In genomic region chr1:180097319-180097605, GRCh38 we compare ENCODE assay signal across 14 cellular contexts. TPM values are rescaled to one million over a fixed set of nuclear protein-coding genes. Genes with fewer than 3 reads are reported as not detected.
DNase-seq lines count a peak whose midpoint lies in the region; ATAC-seq and TF ChIP-seq lines count a peak whose summit lies in the region.
"Had no signal": no experiment of that assay in that cellular context is flagged by ENCODE, and none has a peak within 500 bp of the region (broad histone marks: within the 10 kb centered on the region; RNA-seq: fewer than 3 reads in every experiment).

No MANE protein-coding gene starts in this region.

- H3K4me1 ChIP-seq in IMR-90 (ENCODE audit: control insufficient read depth, insufficient read depth, low read length) = peaks cover 33% of the 10 kb centered on the region
- no peaks in the 10 kb centered on the region for H3K4me1 ChIP-seq in hepatocyte (ENCODE audit: insufficient read depth)
- H3K4me1 ChIP-seq in stomach smooth muscle (ENCODE audit: control insufficient read depth, insufficient read depth, low read length) = peaks cover 4% of the 10 kb centered on the region
- H3K4me1 ChIP-seq: Caco-2 had no signal

- peak overlapping the region; percentile 77; the same call in 1 of the 2 replicates for H3K23ac ChIP-seq in IMR-90 (ENCODE audit: low read depth, low read length)

- TF ChIP-seq CTCF in IMR-90 (conservative IDR thresholded peaks at IDR 0.05; ENCODE audit: low read depth, low read length) (no peak), hepatocyte (IDR thresholded peaks at IDR 0.05; ENCODE audit: poor library complexity) (no peak)

- H2AFZ ChIP-seq in IMR-90 (replicated peaks; ENCODE audit: low read length, poor library complexity) (no peak overlapping the region), hepatocyte (no peak overlapping the region)

- 0 out of 2 replicates have a peak overlapping the region, but pooled peaks have one; percentile 42 for H3K56ac ChIP-seq in IMR-90 (ENCODE audit: extremely low read depth, insufficient read depth, low read length)

- in situ Hi-C loops in IMR-90 (cut with MboI; ENCODE audit: low sequenced_read_pairs) = no loop called here

- H2AK5ac ChIP-seq in IMR-90 (ENCODE audit: low read depth, low read length) = no peak overlapping the region

- H4K5ac ChIP-seq in IMR-90 (ENCODE audit: low read depth, low read length) = peak overlapping the region; percentile 86; the same call in 1 of the 2 replicates

- no CpG with 5 or more reads among the region's 2 CpGs for WGBS in IMR-90 (ENCODE audit: extremely low coverage in 2 of 2, insufficient read length in 1 of 2), 2 experiments
- WGBS in hepatocyte (ENCODE audit: low lambda C conversion rate, missing lambda C conversion rate) = 79% methylated on average over 2 of the region's 2 CpGs

- no peaks in the 10 kb centered on the region for H3K9me2 ChIP-seq in hepatocyte (replicated peaks; ENCODE audit: insufficient read depth)

- no TSS peak for BruUV-seq in IMR-90 (replicated peaks; lab: Mats Ljungman, UMichigan)

- peak overlapping the region; percentile 96 for H2BK5ac ChIP-seq in IMR-90 (ENCODE audit: low read depth, low read length, poor library complexity, severe bottlenecking)

- H3K27ac ChIP-seq in IMR-90 (ENCODE audit: insufficient read depth, low read length) (peak overlapping the region; percentile 98; the same call in 1 of the 2 replicates), hepatocyte (peak overlapping the region; percentile 63), stomach smooth muscle (ENCODE audit: low read length) (peak overlapping the region; percentile 41)

- ATAC-seq in IMR-90 (ENCODE audit: low read depth) (no peak), HG03025 (IDR thresholded peaks at IDR 0.05; ENCODE audit: low FRiP score, unreplicated experiment) (no peak), GM19455 (IDR thresholded peaks at IDR 0.05; ENCODE audit: unreplicated experiment) (no peak)
- ATAC-seq: HCT116 had no signal

- POLR2A ChIA-PET in IMR-90 (lab: Charles Lee; ENCODE audit: unreplicated experiment) = no interaction called here

- H3K18ac ChIP-seq in IMR-90 (ENCODE audit: low read depth, low read length) = peak overlapping the region; percentile 97

- dilution Hi-C loops in IMR-90 (cut with HindIII; ENCODE audit: low sequenced_read_pairs, unreplicated experiment) = no loop called here

- H3K4ac ChIP-seq in IMR-90 (ENCODE audit: low read depth, low read length) = peak overlapping the region; percentile 55; the same call in 1 of the 2 replicates

- H3K36me3 ChIP-seq in IMR-90 (ENCODE audit: control insufficient read depth, insufficient read depth, low read length) = peaks cover 13% of the 10 kb centered on the region
- H3K36me3 ChIP-seq in hepatocyte (replicated peaks; ENCODE audit: insufficient read depth, low read depth) = no peaks in the 10 kb centered on the region
- H3K36me3 ChIP-seq in stomach smooth muscle (ENCODE audit: control insufficient read depth in 2 of 2, insufficient read depth in 2 of 2, low read length in 2 of 2) = peaks cover 13 to 20% of the 10 kb centered on the region in 2 donors

- intact Hi-C loops in IMR-90 (cut with micrococcal nuclease) = no loop called here

- H3K4me2 ChIP-seq in IMR-90 (ENCODE audit: low read depth, low read length) (no peak overlapping the region), hepatocyte (no peak overlapping the region)

- H3K4me3 ChIP-seq in IMR-90 (ENCODE audit: insufficient read depth, low read depth, low read length) (no peak overlapping the region), hepatocyte (no peak overlapping the region), stomach smooth muscle (ENCODE audit: low read length in 2 of 2) (no peak overlapping the region)

- H4K20me1 ChIP-seq in IMR-90 (ENCODE audit: insufficient read depth, low read length) (peaks cover 3% of the 10 kb centered on the region; the same call in 1 of the 2 replicates), hepatocyte (ENCODE audit: insufficient read depth, poor library complexity, severe bottlenecking) (no peaks in the 10 kb centered on the region)

- H2BK15ac ChIP-seq in IMR-90 (ENCODE audit: low read depth, low read length) = peak overlapping the region; percentile 66; the same call in 2 of the 3 replicates

- CTCF ChIA-PET in IMR-90 (lab: Yijun Ruan, JAX) = no interaction called here

- peak overlapping the region; percentile 94 for H2BK20ac ChIP-seq in IMR-90 (ENCODE audit: low read depth, low read length)

- no peak overlapping the region for H3K14ac ChIP-seq in IMR-90 (replicated peaks; ENCODE audit: low read depth, low read length)

- H4K91ac ChIP-seq in IMR-90 (ENCODE audit: insufficient read depth, low read depth, low read length) = peak overlapping the region; percentile 78

- H3K79me1 ChIP-seq in IMR-90 (ENCODE audit: low read depth in 1 of 2, low read length in 2 of 2) = peaks cover 3 to 20% of the 10 kb centered on the region in 2 experiments; a peak in 3 of 4 replicates

- H3K9ac ChIP-seq in IMR-90 (ENCODE audit: low read depth, low read length) = no peak overlapping the region
- no peak overlapping the region for H3K9ac ChIP-seq in stomach smooth muscle (ENCODE audit: low read length in 2 of 2)

- H3K27me3 ChIP-seq in IMR-90 (ENCODE audit: control insufficient read depth, insufficient read depth, low read length) (no peaks in the 10 kb centered on the region), hepatocyte (no peaks in the 10 kb centered on the region), stomach smooth muscle (ENCODE audit: control insufficient read depth in 1 of 2, insufficient read depth in 2 of 2, low read length in 2 of 2) (no peaks in the 10 kb centered on the region)

- no peak for TF ChIP-seq RAD21 in IMR-90 (IDR thresholded peaks at IDR 0.05; ENCODE audit: low read length)

- H3K9me3 ChIP-seq in IMR-90 (ENCODE audit: control insufficient read depth, insufficient read depth, low read length) = no peaks in the 10 kb centered on the region
- no peaks in the 10 kb centered on the region for H3K9me3 ChIP-seq in hepatocyte (ENCODE audit: low read depth)
- no peaks in the 10 kb centered on the region for H3K9me3 ChIP-seq in stomach smooth muscle (ENCODE audit: control insufficient read depth in 2 of 2, low read length in 2 of 2)
- H3K9me3 ChIP-seq: Caco-2 had no signal

- TF ChIP-seq POLR2A in IMR-90 (IDR thresholded peaks at IDR 0.05; ENCODE audit: low read depth, low read length) = no peak

- H3K9me1 ChIP-seq in IMR-90 (ENCODE audit: insufficient read depth, low read length) = peaks cover 10% of the 10 kb centered on the region

- H4K8ac ChIP-seq in IMR-90 (ENCODE audit: low read depth in 2 of 2, low read length in 2 of 2) = peak overlapping the region; percentile 28 to 48; a peak in 2 of 4 replicates

- DNase-seq in IMR-90 (no peak), hepatocyte (ENCODE audit: low spot score) (no peak), NCI-H1092 (lab: John Stamatoyannopoulos, UW) (no peak), NCI-H1694 treated with DMSO at 0.1 percent for 48 hours (lab: John Stamatoyannopoulos, UW) (no peak)
- DNase-seq: AML-193; Caco-2; CD4-positive, alpha-beta T cell; GOT3; H7; HFFc6 had no signal

- H2BK120ac ChIP-seq in IMR-90 (ENCODE audit: low read depth, low read length) = peak overlapping the region; percentile 94

- H2AK9ac ChIP-seq in IMR-90 (replicated peaks; ENCODE audit: low read depth, low read length, poor library complexity) = no peak overlapping the region

- H3K79me2 ChIP-seq in hepatocyte = no peaks in the 10 kb centered on the region

TF ChIP-seq in IMR-90, 13 proteins besides CTCF, POLR2A, EP300 and RAD21:
- no peak for TF ChIP-seq FOS (IDR thresholded peaks at IDR 0.05; ENCODE audit: low read depth, low read length)
- TF ChIP-seq RCOR1 (IDR thresholded peaks at IDR 0.05; ENCODE audit: insufficient replicate concordance, low read length) = no peak
- TF ChIP-seq CHD1 (IDR thresholded peaks at IDR 0.05; ENCODE audit: low read depth, low read length) = no peak
- TF ChIP-seq, protein P1, sequence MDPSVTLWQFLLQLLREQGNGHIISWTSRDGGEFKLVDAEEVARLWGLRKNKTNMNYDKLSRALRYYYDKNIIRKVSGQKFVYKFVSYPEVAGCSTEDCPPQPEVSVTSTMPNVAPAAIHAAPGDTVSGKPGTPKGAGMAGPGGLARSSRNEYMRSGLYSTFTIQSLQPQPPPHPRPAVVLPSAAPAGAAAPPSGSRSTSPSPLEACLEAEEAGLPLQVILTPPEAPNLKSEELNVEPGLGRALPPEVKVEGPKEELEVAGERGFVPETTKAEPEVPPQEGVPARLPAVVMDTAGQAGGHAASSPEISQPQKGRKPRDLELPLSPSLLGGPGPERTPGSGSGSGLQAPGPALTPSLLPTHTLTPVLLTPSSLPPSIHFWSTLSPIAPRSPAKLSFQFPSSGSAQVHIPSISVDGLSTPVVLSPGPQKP (IDR thresholded peaks at IDR 0.05; ENCODE audit: borderline replicate concordance, low read depth, low read length) = no peak
- TF ChIP-seq USF2 (IDR thresholded peaks at IDR 0.05; ENCODE audit: low read depth, low read length) = no peak
- TF ChIP-seq MXI1 (IDR thresholded peaks at IDR 0.05; ENCODE audit: borderline replicate concordance, low read depth, low read length) = no peak
- TF ChIP-seq MAFK (IDR thresholded peaks at IDR 0.05; ENCODE audit: low read depth, low read length) = no peak
- no peak for TF ChIP-seq SMC3 (IDR thresholded peaks at IDR 0.05; ENCODE audit: low read depth, low read length)
- TF ChIP-seq BHLHE40 (IDR thresholded peaks at IDR 0.05; ENCODE audit: low read depth, low read length) = no peak
- no peak for TF ChIP-seq NFE2L2 (IDR thresholded peaks at IDR 0.05; ENCODE audit: low read depth, low read length)
- TF ChIP-seq MAZ (IDR thresholded peaks at IDR 0.05; ENCODE audit: borderline replicate concordance, low read depth, low read length) = no peak
- TF ChIP-seq RFX5 (IDR thresholded peaks at IDR 0.05; ENCODE audit: low read depth, low read length) = no peak
- no peak for TF ChIP-seq CEBPB (IDR thresholded peaks at IDR 0.05; ENCODE audit: low read depth, low read length)

RNA-seq across cellular contexts. Expression of gene QSOX1, which starts 57.4 kb away (rescaled TPM):
- total RNA-seq in IMR-90 (2012; rRNA removed) (93.3 and 102 TPM in 2 replicates), hepatocyte (176 and 257 TPM in 2 replicates)
- polyA plus RNA-seq in IMR-90 (2012; rRNA removed) (765 and 791 TPM in 2 replicates), hepatocyte (225 and 263 TPM in 2 replicates)
- polyA plus RNA-seq in IMR-90 (2012; cell fraction: cytosol; rRNA removed) = 1,392 and 1,573 TPM in 2 replicates
- 755 and 1,109 TPM in 2 replicates for polyA plus RNA-seq in IMR-90 (2012; cell fraction: nucleus; rRNA removed; ENCODE audit: low replicate concordance)

Comparison
In these comparisons a context has a peak if more than half of its experiments do, and no peak if none do; other contexts are left out.
1. H3K27ac ChIP-seq: peak in every context shown above with its lines; median percentile 98 in IMR-90; 63 in hepatocyte; 41 in stomach smooth muscle.